ENCODE assay signal across 1 cellular context in genomic region chr13:113995051-113995601, GRCh38.
TF ChIP-seq lines count a peak whose summit lies in the region.

No MANE protein-coding gene starts in this region.

TF ChIP-seq in K562, 482 proteins besides CTCF, POLR2A, EP300 and RAD21 (continued from another document):
- TF ChIP-seq, protein P1, sequence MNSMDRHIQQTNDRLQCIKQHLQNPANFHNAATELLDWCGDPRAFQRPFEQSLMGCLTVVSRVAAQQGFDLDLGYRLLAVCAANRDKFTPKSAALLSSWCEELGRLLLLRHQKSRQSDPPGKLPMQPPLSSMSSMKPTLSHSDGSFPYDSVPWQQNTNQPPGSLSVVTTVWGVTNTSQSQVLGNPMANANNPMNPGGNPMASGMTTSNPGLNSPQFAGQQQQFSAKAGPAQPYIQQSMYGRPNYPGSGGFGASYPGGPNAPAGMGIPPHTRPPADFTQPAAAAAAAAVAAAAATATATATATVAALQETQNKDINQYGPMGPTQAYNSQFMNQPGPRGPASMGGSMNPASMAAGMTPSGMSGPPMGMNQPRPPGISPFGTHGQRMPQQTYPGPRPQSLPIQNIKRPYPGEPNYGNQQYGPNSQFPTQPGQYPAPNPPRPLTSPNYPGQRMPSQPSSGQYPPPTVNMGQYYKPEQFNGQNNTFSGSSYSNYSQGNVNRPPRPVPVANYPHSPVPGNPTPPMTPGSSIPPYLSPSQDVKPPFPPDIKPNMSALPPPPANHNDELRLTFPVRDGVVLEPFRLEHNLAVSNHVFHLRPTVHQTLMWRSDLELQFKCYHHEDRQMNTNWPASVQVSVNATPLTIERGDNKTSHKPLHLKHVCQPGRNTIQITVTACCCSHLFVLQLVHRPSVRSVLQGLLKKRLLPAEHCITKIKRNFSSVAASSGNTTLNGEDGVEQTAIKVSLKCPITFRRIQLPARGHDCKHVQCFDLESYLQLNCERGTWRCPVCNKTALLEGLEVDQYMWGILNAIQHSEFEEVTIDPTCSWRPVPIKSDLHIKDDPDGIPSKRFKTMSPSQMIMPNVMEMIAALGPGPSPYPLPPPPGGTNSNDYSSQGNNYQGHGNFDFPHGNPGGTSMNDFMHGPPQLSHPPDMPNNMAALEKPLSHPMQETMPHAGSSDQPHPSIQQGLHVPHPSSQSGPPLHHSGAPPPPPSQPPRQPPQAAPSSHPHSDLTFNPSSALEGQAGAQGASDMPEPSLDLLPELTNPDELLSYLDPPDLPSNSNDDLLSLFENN (IDR thresholded peaks at IDR 0.05; ENCODE audit: low read depth in 2 of 2, low read length in 2 of 2) = no peak
- TF ChIP-seq, protein P2, sequence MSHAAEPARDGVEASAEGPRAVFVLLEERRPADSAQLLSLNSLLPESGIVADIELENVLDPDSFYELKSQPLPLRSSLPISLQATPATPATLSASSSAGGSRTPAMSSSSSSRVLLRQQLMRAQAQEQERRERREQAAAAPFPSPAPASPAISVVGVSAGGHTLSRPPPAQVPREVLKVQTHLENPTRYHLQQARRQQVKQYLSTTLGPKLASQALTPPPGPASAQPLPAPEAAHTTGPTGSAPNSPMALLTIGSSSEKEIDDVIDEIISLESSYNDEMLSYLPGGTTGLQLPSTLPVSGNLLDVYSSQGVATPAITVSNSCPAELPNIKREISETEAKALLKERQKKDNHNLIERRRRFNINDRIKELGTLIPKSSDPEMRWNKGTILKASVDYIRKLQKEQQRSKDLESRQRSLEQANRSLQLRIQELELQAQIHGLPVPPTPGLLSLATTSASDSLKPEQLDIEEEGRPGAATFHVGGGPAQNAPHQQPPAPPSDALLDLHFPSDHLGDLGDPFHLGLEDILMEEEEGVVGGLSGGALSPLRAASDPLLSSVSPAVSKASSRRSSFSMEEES (CRISPR knock-in tag; IDR thresholded peaks at IDR 0.05) = no peak
